25 cellular contexts compared by ENCODE assay signal in genomic region chr6:41497994-41498393, GRCh38. TPM values are rescaled to one million over a fixed set of nuclear protein-coding genes. Genes with fewer than 3 reads are reported as not detected.
DNase-seq lines count a peak whose midpoint lies in the region; TF ChIP-seq lines count a peak whose summit lies in the region.
"Had no signal": no experiment of that assay in that cellular context is flagged by ENCODE, and none has a peak within 500 bp of the region (broad histone marks: within the 10 kb centered on the region; RNA-seq: fewer than 3 reads in every experiment).

No MANE protein-coding gene starts in this region.

- TF ChIP-seq CTCF in brain microvascular endothelial cell (IDR thresholded peaks at IDR 0.05; ENCODE audit: low read depth, low read length, missing control alignments), result no peak
- no peak for TF ChIP-seq CTCF in dorsolateral prefrontal cortex (IDR thresholded peaks at IDR 0.05 in 54 of 56, conservative IDR thresholded peaks at IDR 0.05 in 2 of 56; ENCODE audit: low read depth in 1 of 56, partially characterized antibody in 56 of 56)

- in situ Hi-C loops in brain microvascular endothelial cell (cut with HindIII; ENCODE audit: low pct_ligation_motif_present, low sequenced_read_pairs), result no loop called here

- H3K36me3 ChIP-seq in MG63 (no peaks in the 10 kb centered on the region), brain microvascular endothelial cell (replicated peaks) (no peaks in the 10 kb centered on the region)
- H3K36me3 ChIP-seq: right atrium auricular region, upper lobe of right lung had no signal

- no peaks in the 10 kb centered on the region for H3K27me3 ChIP-seq in MG63
- H3K27me3 ChIP-seq in brain microvascular endothelial cell (replicated peaks), result no peaks in the 10 kb centered on the region
- H3K27me3 ChIP-seq in dorsolateral prefrontal cortex, result peaks cover 0 to 9% (median 0%) of the 10 kb centered on the region in 45 donors
- H3K27me3 ChIP-seq: right atrium auricular region, upper lobe of right lung had no signal

- intact Hi-C loops in dorsolateral prefrontal cortex (cut with DNase I), result no loop called here

- DNase-seq in MG63 (peak; percentile 60), brain microvascular endothelial cell (peak; percentile 8), kidney glomerular epithelial cell (lab: John Stamatoyannopoulos, UW) (peak; percentile 52), dorsolateral prefrontal cortex (no peak), DMS 273 treated with DMSO at 0.1 percent for 48 hours (lab: John Stamatoyannopoulos, UW) (no peak), NCI-H1930 (lab: John Stamatoyannopoulos, UW) (no peak)
- DNase-seq in stimulated activated CD4-positive, alpha-beta T cell treated with anti-CD3 and anti-CD28 coated beads, Interleukin-2, amount 100 ng/mL, for 48 hours, result no peak
- DNase-seq: activated CD4-positive, alpha-beta T cell treated with anti-CD3 and anti-CD28 coated beads for 36 hours; activated CD8-positive, alpha-beta T cell treated with anti-CD3 and anti-CD28 coated beads, Interleukin-2, amount 10 ng/mL, durations not matched to agents 7 days and 5 days; anterior cingulate cortex; CD4-positive, alpha-beta memory T cell; cerebellar nuclear complex; glutamatergic neuron; NCI-H2081 treated with DMSO at 0.1 percent for 48 hours; NCI-H345; NCI-H748 treated with DMSO at 0.1 percent for 48 hours; nephron progenitor cell; RPMI8226; stimulated activated CD4-positive, alpha-beta T cell treated with anti-CD3 and anti-CD28 coated beads, Interleukin-12 subunit alpha, Interleukin-12 subunit beta, amount 100 ng/mL, for 4 hours; stimulated activated CD4-positive, alpha-beta T cell treated with anti-CD3 and anti-CD28 coated beads, Interleukin-4, amount 100 ng/mL, for 24 hours; T-helper 17 cell; upper lobe of right lung had no signal

- H3K4me3 ChIP-seq in MG63, result no peak overlapping the region
- no peak overlapping the region for H3K4me3 ChIP-seq in brain microvascular endothelial cell (ENCODE audit: low read depth, low read length)
- no peak overlapping the region for H3K4me3 ChIP-seq in dorsolateral prefrontal cortex
- H3K4me3 ChIP-seq: lung, right atrium auricular region, upper lobe of right lung had no signal

- H3K9me3 ChIP-seq in MG63, result no peaks in the 10 kb centered on the region
- H3K9me3 ChIP-seq: right atrium auricular region, upper lobe of right lung had no signal

- H3K27ac ChIP-seq in brain microvascular endothelial cell, result no peak overlapping the region
- no peak overlapping the region for H3K27ac ChIP-seq in dorsolateral prefrontal cortex
- H3K27ac ChIP-seq: parathyroid adenoma, right atrium auricular region, upper lobe of right lung had no signal

RNA-seq across cellular contexts. Expression of gene FOXP4, which starts 48.2 kb away (rescaled TPM):
- total RNA-seq in MG63 (2014; rRNA removed; shearing (Covaris generic); ENCODE audit: low replicate concordance), result 0.53 TPM in 1 of 2 replicates, not detected in the other
- 10 to 100 TPM; 19.2 to 35.8 (median 25.0) TPM for total RNA-seq in dorsolateral prefrontal cortex

Comparison
In these comparisons a context has a peak if more than half of its experiments do, and no peak if none do; other contexts are left out.
1. DNase-seq: peak in MG63 (single experiment), brain microvascular endothelial cell (single experiment) and kidney glomerular epithelial cell (single experiment); none in dorsolateral prefrontal cortex (0 of 10), stimulated activated CD4-positive, alpha-beta T cell treated with anti-CD3 and anti-CD28 coated beads, Interleukin-2, amount 100 ng/mL, for 48 hours (0 of 2), DMS 273 treated with DMSO at 0.1 percent for 48 hours (single experiment) and NCI-H1930 (0 of 2).
2. RNA of gene FOXP4, which starts 48.2 kb away (total RNA-seq): 19.2 to 35.8 TPM in dorsolateral prefrontal cortex; 0.53 TPM in MG63; every median in the first group is over 10 times any median in the second.